Comparison of ENCODE assay signal across 9 cellular contexts in genomic region chr12:108400900-108401480, GRCh38.
"Had no signal": no experiment of that assay in that cellular context is flagged by ENCODE, and none has a peak within 500 bp of the region (broad histone marks: within the 10 kb centered on the region; RNA-seq: fewer than 3 reads in every experiment).

No MANE protein-coding gene starts in this region.

- H3K4me1 ChIP-seq: HAP-1 had no signal

- FAIRE-seq: HepG2, K562 had no signal

- H3K4me3 ChIP-seq: HAP-1, K562 had no signal

- ATAC-seq: HCT116, HepG2, K562 had no signal

- H3K36me3 ChIP-seq: HAP-1 had no signal

- H3K9me3 ChIP-seq: HAP-1 had no signal

- DNase-seq: GOT3, H7, HFFc6, IMR-90 had no signal

- H3K27ac ChIP-seq: HL-60 had no signal
